9 cellular contexts compared by ENCODE assay signal in genomic region chr14:22824711-22825359, GRCh38. TPM values are rescaled to one million over a fixed set of nuclear protein-coding genes. Genes with fewer than 3 reads are reported as not detected.
DNase-seq lines count a peak whose midpoint lies in the region; ATAC-seq and TF ChIP-seq lines count a peak whose summit lies in the region.
"Had no signal": no experiment of that assay in that cellular context is flagged by ENCODE, and none has a peak within 500 bp of the region (broad histone marks: within the 10 kb centered on the region; RNA-seq: fewer than 3 reads in every experiment).

No MANE protein-coding gene starts in this region.

- H3K27me3 Mint-ChIP-seq in activated CD4-positive, alpha-beta T cell treated with anti-CD3 and anti-CD28 coated beads for 36 hours: peaks cover 5% of the 10 kb centered on the region

- H3K4me1 ChIP-seq in OCI-LY3 (ENCODE audit: low read length) (peaks cover 18% of the 10 kb centered on the region), smooth muscle cell (ENCODE audit: low read depth) (peaks cover 31% of the 10 kb centered on the region)

- ATAC-seq in activated CD4-positive, alpha-beta T cell treated with anti-CD3 and anti-CD28 coated beads for 36 hours: peak; percentile 23
- ATAC-seq in GM21515 (IDR thresholded peaks at IDR 0.05; ENCODE audit: unreplicated experiment): no peak

- H3K79me2 ChIP-seq in OCI-LY3 (ENCODE audit: low read length) (peaks cover 1% of the 10 kb centered on the region), smooth muscle cell (ENCODE audit: low read depth) (peaks cover 1% of the 10 kb centered on the region)

- H3K9me3 ChIP-seq in OCI-LY3 (ENCODE audit: insufficient read depth, low read length) (no peaks in the 10 kb centered on the region), smooth muscle cell (replicated peaks; ENCODE audit: low read depth) (no peaks in the 10 kb centered on the region)

- H3K4me2 ChIP-seq in OCI-LY3 (ENCODE audit: low read length) (peak overlapping the region; percentile 40), smooth muscle cell (peak overlapping the region; percentile 32)

- H2AFZ ChIP-seq in OCI-LY3 (ENCODE audit: low read depth, low read length) (peak overlapping the region; percentile 99), smooth muscle cell (ENCODE audit: low read depth) (peak overlapping the region; percentile 41)

- no peaks in the 10 kb centered on the region for H3K36me3 Mint-ChIP-seq in activated CD4-positive, alpha-beta T cell treated with anti-CD3 and anti-CD28 coated beads for 36 hours (ENCODE audit: low read depth)

- peak overlapping the region; percentile 29 for H3K4me3 ChIP-seq in OCI-LY3 (ENCODE audit: low read length)
- peak overlapping the region; percentile 31 for H3K4me3 ChIP-seq in epithelial cell of proximal tubule (ENCODE audit: low read depth, low read length)
- H3K4me3 ChIP-seq in smooth muscle cell: no peak overlapping the region

- no peak overlapping the region for H3K4me3 Mint-ChIP-seq in activated CD4-positive, alpha-beta T cell treated with anti-CD3 and anti-CD28 coated beads for 36 hours

- peak; percentile 42 for DNase-seq in activated CD4-positive, alpha-beta T cell treated with anti-CD3 and anti-CD28 coated beads for 36 hours
- no peak for DNase-seq in activated CD4-positive, alpha-beta T cell treated with anti-CD3 and anti-CD28 coated beads, Interleukin-2, amount 50 U/mL, for 1 hour
- DNase-seq in epithelial cell of proximal tubule (ENCODE audit: low read depth) (peak; percentile 77), smooth muscle cell (lab: John Stamatoyannopoulos, UW; ENCODE audit: unreplicated experiment) (no peak), HT-29 (ENCODE audit: low spot score) (no peak), C1 segment of cervical spinal cord (lab: John Stamatoyannopoulos, UW) (no peak)
- DNase-seq: activated CD4-positive, CD25-positive, alpha-beta regulatory T cell treated with anti-CD3 and anti-CD28 coated beads, Interleukin-2, amount 50 U/mL, for 72 hours had no signal

- H3K27ac Mint-ChIP-seq in activated CD4-positive, alpha-beta T cell treated with anti-CD3 and anti-CD28 coated beads for 36 hours: peak overlapping the region; percentile 70

- H4K20me1 ChIP-seq in OCI-LY3 (ENCODE audit: insufficient read depth, low read length) (no peaks in the 10 kb centered on the region), smooth muscle cell (ENCODE audit: low read depth) (no peaks in the 10 kb centered on the region)

- no peak for TF ChIP-seq CTCF in OCI-LY3 (IDR thresholded peaks at IDR 0.05; ENCODE audit: low read depth, low read length)
- no peak for TF ChIP-seq CTCF in epithelial cell of proximal tubule (conservative IDR thresholded peaks at IDR 0.05; ENCODE audit: low read depth, low read length)
- TF ChIP-seq CTCF in smooth muscle cell (IDR thresholded peaks at IDR 0.05; ENCODE audit: borderline replicate concordance, insufficient read depth, poor library complexity, severe bottlenecking): no peak

- H3K27ac ChIP-seq in OCI-LY3 (ENCODE audit: low read length): no peak overlapping the region
- peak overlapping the region; percentile 88 for H3K27ac ChIP-seq in smooth muscle cell (ENCODE audit: low read depth)

- H3F3A ChIP-seq in smooth muscle cell (ENCODE audit: low read depth): peaks cover 34% of the 10 kb centered on the region

- 56% methylated on average over 8 of the region's 8 CpGs for WGBS in smooth muscle cell (ENCODE audit: low lambda C conversion rate)

- no peak overlapping the region; the same call in 1 of the 2 replicates for H3K9ac ChIP-seq in OCI-LY3 (ENCODE audit: low read length)
- peak overlapping the region; percentile 38 for H3K9ac ChIP-seq in smooth muscle cell (ENCODE audit: low read depth)

- H3K4me1 Mint-ChIP-seq in activated CD4-positive, alpha-beta T cell treated with anti-CD3 and anti-CD28 coated beads for 36 hours: peaks cover 29% of the 10 kb centered on the region

- H3K27me3 ChIP-seq in OCI-LY3 (ENCODE audit: low read depth, low read length) (no peaks in the 10 kb centered on the region), smooth muscle cell (ENCODE audit: low read depth) (no peaks in the 10 kb centered on the region)

- H3K9me3 Mint-ChIP-seq in activated CD4-positive, alpha-beta T cell treated with anti-CD3 and anti-CD28 coated beads for 36 hours (ENCODE audit: low read depth): peaks cover 3% of the 10 kb centered on the region

- intact Hi-C loops in activated CD4-positive, alpha-beta T cell treated with anti-CD3 and anti-CD28 coated beads for 36 hours (cut with DNase I, micrococcal nuclease): loop anchor here (5.0 to 10.0 kb wide), 3 partner anchors 160 to 642 kb away; partner anchors contain the start of genes AJUBA (in 1 of the 2), NGDN (in 1 of the 2) and PPP1R3E (in 1 of the 2)

- H3K36me3 ChIP-seq in OCI-LY3 (replicated peaks; ENCODE audit: low read depth, low read length) (no peaks in the 10 kb centered on the region), smooth muscle cell (ENCODE audit: low read depth) (no peaks in the 10 kb centered on the region)

- CTCF ChIA-PET in activated CD4-positive, alpha-beta T cell treated with anti-CD3 and anti-CD28 coated beads for 36 hours (lab: Charles Lee): interaction anchor here (0.8 to 10.6 kb wide), 6 partner anchors 9 to 255 kb away, joined by 3 to 148 read pairs (median 3); no protein-coding TSS in a partner anchor

- POLR2A ChIA-PET in activated CD4-positive, alpha-beta T cell treated with anti-CD3 and anti-CD28 coated beads for 36 hours (lab: Charles Lee): no interaction called here

RNA-seq across cellular contexts. Expression of gene MRPL52, which starts 4.9 kb away (rescaled TPM):
- total RNA-seq in activated CD4-positive, alpha-beta T cell treated with anti-CD3 and anti-CD28 coated beads for 36 hours: 100 to 1,000 TPM; 115 to 136 TPM
- total RNA-seq in epithelial cell of proximal tubule (160 and 224 TPM in 2 replicates), smooth muscle cell (85.8 and 220 TPM in 2 replicates)
- 274 and 296 TPM in 2 replicates for polyA plus RNA-seq in smooth muscle cell
- 45.9 and 56.1 TPM in 2 replicates for total RNA-seq in HT-29 (2014; rRNA removed; shearing (Covaris generic))

RNA-seq across cellular contexts. Expression of gene SLC7A7, which starts 9.6 kb away (rescaled TPM):
- under 1 TPM; 0.50 to 0.72 TPM for total RNA-seq in activated CD4-positive, alpha-beta T cell treated with anti-CD3 and anti-CD28 coated beads for 36 hours
- total RNA-seq in epithelial cell of proximal tubule: 3.5 and 5.6 TPM in 2 replicates
- 10.3 and 18.5 TPM in 2 replicates for total RNA-seq in smooth muscle cell
- polyA plus RNA-seq in smooth muscle cell: 10.0 and 14.1 TPM in 2 replicates
- total RNA-seq in HT-29 (2014; rRNA removed; shearing (Covaris generic)): 12.2 and 13.6 TPM in 2 replicates

RNA-seq across cellular contexts. Expression of gene MMP14, which starts 11.6 kb away (rescaled TPM):
- 1 to 10 TPM; 2.0 to 2.1 TPM for total RNA-seq in activated CD4-positive, alpha-beta T cell treated with anti-CD3 and anti-CD28 coated beads for 36 hours
- total RNA-seq in epithelial cell of proximal tubule (224 and 227 TPM in 2 replicates), smooth muscle cell (444 and 491 TPM in 2 replicates)
- polyA plus RNA-seq in smooth muscle cell: 52.3 and 58.1 TPM in 2 replicates
- total RNA-seq in HT-29 (2014; rRNA removed; shearing (Covaris generic)): 1.7 and 3.9 TPM in 2 replicates

RNA-seq across cellular contexts. Expression of gene LRP10, which starts 46.7 kb away (rescaled TPM):
- total RNA-seq in activated CD4-positive, alpha-beta T cell treated with anti-CD3 and anti-CD28 coated beads for 36 hours: 10 to 100 TPM; 36.3 to 41.8 TPM
- 82.5 and 102 TPM in 2 replicates for total RNA-seq in epithelial cell of proximal tubule
- 32.4 and 38.8 TPM in 2 replicates for total RNA-seq in smooth muscle cell
- 81.2 and 87.1 TPM in 2 replicates for polyA plus RNA-seq in smooth muscle cell
- 54.2 and 61.1 TPM in 2 replicates for total RNA-seq in HT-29 (2014; rRNA removed; shearing (Covaris generic))

RNA-seq across cellular contexts. Expression of gene REM2, which starts 58.2 kb away (rescaled TPM):
- under 1 TPM; 0.33 to 0.48 TPM for total RNA-seq in activated CD4-positive, alpha-beta T cell treated with anti-CD3 and anti-CD28 coated beads for 36 hours
- total RNA-seq in epithelial cell of proximal tubule (0.17 and 0.80 TPM in 2 replicates), smooth muscle cell (0.22 and 2.6 TPM in 2 replicates)
- 1.6 and 5.9 TPM in 2 replicates for polyA plus RNA-seq in smooth muscle cell
- 0.18 and 0.53 TPM in 2 replicates for total RNA-seq in HT-29 (2014; rRNA removed; shearing (Covaris generic))

Comparison
In these comparisons a context has a peak if more than half of its experiments do, and no peak if none do; other contexts are left out.
1. DNase-seq: peak in activated CD4-positive, alpha-beta T cell treated with anti-CD3 and anti-CD28 coated beads for 36 hours (single experiment) and epithelial cell of proximal tubule (single experiment); none in activated CD4-positive, alpha-beta T cell treated with anti-CD3 and anti-CD28 coated beads, Interleukin-2, amount 50 U/mL, for 1 hour (single experiment), smooth muscle cell (single experiment), HT-29 (single experiment) and C1 segment of cervical spinal cord (0 of 14).
2. RNA of gene MMP14, which starts 11.6 kb away (total RNA-seq): 444 to 491 TPM in smooth muscle cell and 224 to 227 TPM in epithelial cell of proximal tubule; 1.7 to 3.9 TPM in HT-29 and 2.0 to 2.1 TPM in activated CD4-positive, alpha-beta T cell treated with anti-CD3 and anti-CD28 coated beads for 36 hours; every median in the first group is over 10 times any median in the second.